Comparison of ENCODE assay signal across 33 cellular contexts in genomic region chr7:29443552-29443951, GRCh38.
"Had no signal": no experiment of that assay in that cellular context is flagged by ENCODE, and none has a peak within 500 bp of the region (broad histone marks: within the 10 kb centered on the region; RNA-seq: fewer than 3 reads in every experiment).

No MANE protein-coding gene starts in this region.

- H3K27ac ChIP-seq: brain microvascular endothelial cell, cardiac muscle cell, KMS-11, PC-9, VCaP had no signal

- DNase-seq: activated B cell treated with CpG ODN at 0.5 μM for 24 hours; activated CD4-positive, alpha-beta memory T cell treated with anti-CD3 and anti-CD28 coated beads, Interleukin-2, amount 10 ng/mL, durations not matched to agents 7 days and 5 days; activated CD4-positive, alpha-beta T cell treated with anti-CD3 and anti-CD28 coated beads for 4 hours; activated CD4-positive, alpha-beta T cell treated with anti-CD3 and anti-CD28 coated beads, Interleukin-2, amount 50 U/mL, for 1 hour; activated CD4-positive, CD25-positive, alpha-beta regulatory T cell treated with anti-CD3 and anti-CD28 coated beads, Interleukin-2, amount 50 U/mL, for 72 hours; activated CD8-positive, alpha-beta memory T cell treated with anti-CD3 and anti-CD28 coated beads for 24 hours; activated CD8-positive, alpha-beta memory T cell treated with anti-CD3 and anti-CD28 coated beads, Interleukin-2, amount 10 ng/mL, durations not matched to agents 7 days and 5 days; activated CD8-positive, alpha-beta memory T cell treated with anti-CD3 and anti-CD28 coated beads, Interleukin-2, amount 50 U/mL, for 48 hours; activated effector memory CD4-positive, alpha-beta T cell treated with Interleukin-2 at 50 U/mL for 16 hours; activated naive CD4-positive, alpha-beta T cell treated with anti-CD3 and anti-CD28 coated beads, Interleukin-2, amount 10 ng/mL, durations not matched to agents 7 days and 5 days; activated T-cell treated with anti-CD3 and anti-CD28 coated beads, Interleukin-2, amount 50 U/mL, for 48 hours; amniotic stem cell; aorta; brain microvascular endothelial cell; NCI-H1092 treated with DMSO at 0.1 percent for 48 hours; NCI-H1417; NCI-H146; NCI-H187; NCI-H2029 treated with DMSO at 0.1 percent for 48 hours; NCI-H2107; NCI-H2171; NCI-H510A; NCI-H526; NCI-H748 treated with DMSO at 0.1 percent for 48 hours; NK-92 treated with Interleukin-12 subunit alpha and Interleukin-12 subunit beta, amount 100 ng/mL, for 24 hours; PC-9; SIG-M5; T-helper 1 cell; T-helper 2 cell; T-helper 9 cell had no signal

- H3K4me3 ChIP-seq: cardiac muscle cell, PC-9 had no signal

- H3K4me2 ChIP-seq: KMS-11, PC-9 had no signal

- H3K27me3 ChIP-seq: brain microvascular endothelial cell, cardiac muscle cell had no signal

- H3K9ac ChIP-seq: KMS-11 had no signal

- H3K36me3 ChIP-seq: brain microvascular endothelial cell, cardiac muscle cell had no signal
